Comparison of ENCODE assay signal across 1 cellular context in genomic region chr1:20682571-20683236, GRCh38.
TF ChIP-seq lines count a peak whose summit lies in the region.

No MANE protein-coding gene starts in this region.

TF ChIP-seq in HepG2, 621 proteins besides CTCF, POLR2A, EP300 and RAD21:
- TF ChIP-seq PHF8 (CRISPR knock-in tag; IDR thresholded peaks at IDR 0.05) (no peak), HMGA1 (CRISPR knock-in tag; conservative IDR thresholded peaks at IDR 0.05) (no peak), MTF2 (CRISPR knock-in tag; IDR thresholded peaks at IDR 0.05; ENCODE audit: borderline replicate concordance) (no peak), FOSL1 (CRISPR knock-in tag; IDR thresholded peaks at IDR 0.05; ENCODE audit: borderline replicate concordance) (no peak), ISL2 (CRISPR knock-in tag; IDR thresholded peaks at IDR 0.05) (no peak), ZBTB20 (CRISPR knock-in tag; IDR thresholded peaks at IDR 0.05; ENCODE audit: borderline replicate concordance, low read depth) (no peak), ZNF607 (CRISPR knock-in tag; IDR thresholded peaks at IDR 0.05; ENCODE audit: borderline replicate concordance) (no peak), EEA1 (CRISPR knock-in tag; IDR thresholded peaks at IDR 0.05; ENCODE audit: borderline replicate concordance) (no peak), SATB2 (CRISPR knock-in tag; IDR thresholded peaks at IDR 0.05) (no peak)
